ENCODE assay signal across 28 cellular contexts in genomic region chrX:1210844-1211243, GRCh38. TPM values are rescaled to one million over a fixed set of nuclear protein-coding genes. Genes with fewer than 3 reads are reported as not detected.
"Had no signal": no experiment of that assay in that cellular context is flagged by ENCODE, and none has a peak within 500 bp of the region (broad histone marks: within the 10 kb centered on the region; RNA-seq: fewer than 3 reads in every experiment).

No MANE protein-coding gene starts in this region.

- H3K27ac ChIP-seq: adrenal gland, SK-N-MC had no signal

- H3K36me3 ChIP-seq: adrenal gland had no signal

- ATAC-seq: activated CD8-positive, alpha-beta memory T cell treated with anti-CD3 and anti-CD28 coated beads, Interleukin-2, amount 10 ng/mL, durations not matched to agents 7 days and 5 days; Panc1; Right ventricle myocardium inferior; T-cell had no signal

- H3K36me3 Mint-ChIP-seq: T-cell had no signal

- DNase-seq: activated B cell treated with CpG ODN at 0.5 μM for 24 hours; activated CD4-positive, alpha-beta T cell treated with anti-CD3 and anti-CD28 coated beads for 1 hour; activated CD4-positive, alpha-beta T cell treated with anti-CD3 and anti-CD28 coated beads, Interleukin-2, amount 10 ng/mL, durations not matched to agents 7 days and 5 days; activated CD8-positive, alpha-beta memory T cell treated with anti-CD3 and anti-CD28 coated beads, Interleukin-2, amount 10 ng/mL, durations not matched to agents 7 days and 5 days; activated naive CD4-positive, alpha-beta T cell treated with anti-CD3 and anti-CD28 coated beads, Interleukin-2, amount 50 U/mL, for 16 hours; activated naive CD8-positive, alpha-beta T cell treated with anti-CD3 and anti-CD28 coated beads, Interleukin-2, amount 10 ng/mL, durations not matched to agents 7 days and 5 days; activated T-cell treated with anti-CD3 and anti-CD28 coated beads, Interleukin-2, amount 50 U/mL, for 24 hours; adrenal gland; anterior cingulate cortex; cerebellar nuclear complex; KG1; NCI-H1092 treated with DMSO at 0.1 percent for 48 hours; NCI-H1436 treated with DMSO at 0.1 percent for 48 hours; NCI-H187; NCI-H2081; NCI-H510A treated with DMSO at 0.1 percent for 48 hours; NCI-H69; NK-92 treated with Interleukin-12 subunit alpha and Interleukin-12 subunit beta, amount 100 ng/mL, for 24 hours; OCI-M1; RPMI8226; T-cell; T-helper 9 cell had no signal

- H3K27ac Mint-ChIP-seq: activated B cell treated with CpG ODN at 0.5 μM for 24 hours; activated CD4-positive, alpha-beta T cell treated with anti-CD3 and anti-CD28 coated beads, Interleukin-2, amount 10 ng/mL, durations not matched to agents 7 days and 5 days; activated CD8-positive, alpha-beta memory T cell treated with anti-CD3 and anti-CD28 coated beads, Interleukin-2, amount 10 ng/mL, durations not matched to agents 7 days and 5 days; activated naive CD8-positive, alpha-beta T cell treated with anti-CD3 and anti-CD28 coated beads, Interleukin-2, amount 10 ng/mL, durations not matched to agents 7 days and 5 days; activated T-cell treated with anti-CD3 and anti-CD28 coated beads, Interleukin-2, amount 50 U/mL, for 24 hours; T-cell had no signal

- H3K4me3 Mint-ChIP-seq: activated B cell treated with CpG ODN at 0.5 μM for 24 hours; activated CD4-positive, alpha-beta T cell treated with anti-CD3 and anti-CD28 coated beads, Interleukin-2, amount 10 ng/mL, durations not matched to agents 7 days and 5 days; activated CD8-positive, alpha-beta memory T cell treated with anti-CD3 and anti-CD28 coated beads, Interleukin-2, amount 10 ng/mL, durations not matched to agents 7 days and 5 days; activated naive CD8-positive, alpha-beta T cell treated with anti-CD3 and anti-CD28 coated beads, Interleukin-2, amount 10 ng/mL, durations not matched to agents 7 days and 5 days; activated T-cell treated with anti-CD3 and anti-CD28 coated beads, Interleukin-2, amount 50 U/mL, for 24 hours; T-cell had no signal

- H3K4me3 ChIP-seq: adrenal gland, SK-N-MC had no signal

- H3K9me3 ChIP-seq: adrenal gland had no signal

- H3K27me3 ChIP-seq: adrenal gland had no signal

RNA-seq across cellular contexts. Expression of gene CRLF2, which starts 1.6 kb away (rescaled TPM):
- total RNA-seq: activated B cell treated with CpG ODN at 0.5 μM for 24 hours, adrenal gland, cardiac septum, LHCN-M2, MCF 10A, Right ventricle myocardium inferior had no signal
- polyA plus RNA-seq: adrenal gland had no signal

RNA-seq across cellular contexts. Expression of gene CSF2RA, which starts 57.8 kb away (rescaled TPM):
- total RNA-seq: activated B cell treated with CpG ODN at 0.5 μM for 24 hours; activated CD8-positive, alpha-beta memory T cell treated with anti-CD3 and anti-CD28 coated beads, Interleukin-2, amount 10 ng/mL, durations not matched to agents 7 days and 5 days; LHCN-M2; MCF 10A had no signal
